Comparison of ENCODE assay signal across 27 cellular contexts in genomic region chr21:44751186-44751798, GRCh38. TPM values are rescaled to one million over a fixed set of nuclear protein-coding genes. Genes with fewer than 3 reads are reported as not detected.
DNase-seq lines count a peak whose midpoint lies in the region; ATAC-seq, FAIRE-seq and TF ChIP-seq lines count a peak whose summit lies in the region.
"Had no signal": no experiment of that assay in that cellular context is flagged by ENCODE, and none has a peak within 500 bp of the region (broad histone marks: within the 10 kb centered on the region; RNA-seq: fewer than 3 reads in every experiment).

No MANE protein-coding gene starts in this region.

- H3K27me3 Mint-ChIP-seq in HFFc6 (ENCODE audit: insufficient read depth) (peaks cover 40% of the 10 kb centered on the region), endothelial cell (ENCODE audit: unreplicated experiment) (peaks cover 9% of the 10 kb centered on the region)

- DNase-seq in activated effector memory CD4-positive, alpha-beta T cell treated with anti-CD3 and anti-CD28 coated beads, Interleukin-2, amount 50 U/mL, for 16 hours = peak; percentile 56
- no peak for DNase-seq in activated effector memory CD4-positive, alpha-beta T cell treated with Interleukin-2 at 50 U/mL for 16 hours
- DNase-seq in K562 (ENCODE audit: extremely low read depth in 1 of 4, low spot score in 3 of 4) (no peak), mesendoderm (no peak), sciatic nerve (ENCODE audit: low spot score) (peak; percentile 44), HFFc6 (no peak), endothelial cell (ENCODE audit: low spot score) (no peak), sigmoid colon (no peak)
- DNase-seq: ACHN; BE2C; CD4-positive, CD25-positive, alpha-beta regulatory T cell; DMS153; DND-41; MG63; NCI-H2029; NCI-H446 treated with DMSO at 0.1 percent for 48 hours; NCI-H526; Peyer's patch had no signal

- peak overlapping the region; percentile 34 for H3K56ac ChIP-seq in mesendoderm (ENCODE audit: low read length)

- H3K36me3 ChIP-seq in K562 (ENCODE audit: control insufficient read depth, insufficient read depth, low read length) (no peaks in the 10 kb centered on the region), mesendoderm (ENCODE audit: control insufficient read depth, insufficient read depth, low read length) (no peaks in the 10 kb centered on the region), sigmoid colon (no peaks in the 10 kb centered on the region)
- H3K36me3 ChIP-seq: BE2C, MG63, Peyer's patch had no signal

- H3K23ac ChIP-seq in mesendoderm (ENCODE audit: low read length) = no peak overlapping the region

- H3K27ac Mint-ChIP-seq in HFFc6 (no peak overlapping the region), endothelial cell (ENCODE audit: unreplicated experiment) (no peak overlapping the region)
- H3K27ac Mint-ChIP-seq: CD4-positive, CD25-positive, alpha-beta regulatory T cell had no signal

- peaks cover 8% of the 10 kb centered on the region; the same call in 1 of the 2 replicates for H3K4me1 Mint-ChIP-seq in HFFc6 (ENCODE audit: low read depth)
- peaks cover 14% of the 10 kb centered on the region for H3K4me1 Mint-ChIP-seq in endothelial cell (ENCODE audit: unreplicated experiment)

- no peak overlapping the region for H2BK120ac ChIP-seq in mesendoderm (ENCODE audit: low read depth, low read length)

- in situ Hi-C loops in K562 (cut with MboI) = no loop called here

- H2BK5ac ChIP-seq in mesendoderm (ENCODE audit: low read length) = no peak overlapping the region

- H3K4me1 ChIP-seq in K562 (replicated peaks in 1 of 2; ENCODE audit: control insufficient read depth in 2 of 2, insufficient read depth in 2 of 2, low read length in 2 of 2) (peaks cover 0 to 42% of the 10 kb centered on the region in 2 experiments; a peak in 2 of 5 replicates), mesendoderm (ENCODE audit: control insufficient read depth, low read depth, low read length) (peaks cover 4% of the 10 kb centered on the region), sigmoid colon (no peaks in the 10 kb centered on the region)
- H3K4me1 ChIP-seq: BE2C, Peyer's patch had no signal

- TF ChIP-seq CTCF in K562 (IDR thresholded peaks at IDR 0.05 in 2 of 3, conservative IDR thresholded peaks at IDR 0.05 in 1 of 3; ENCODE audit: insufficient read depth in 2 of 3, low read depth in 1 of 3, low read length in 3 of 3) (no peak), HFFc6 (IDR thresholded peaks at IDR 0.05) (no peak), endothelial cell (IDR thresholded peaks at IDR 0.05; ENCODE audit: unreplicated experiment) (no peak), sigmoid colon (IDR thresholded peaks at IDR 0.05) (no peak)

- WGBS in K562 (ENCODE audit: insufficient coverage, low coverage, missing lambda C conversion rate) = 9% methylated on average over 20 of the region's 24 CpGs
- WGBS in mesendoderm (ENCODE audit: extremely low coverage, insufficient coverage, low lambda C conversion rate) = no CpG with 5 or more reads among the region's 24 CpGs
- 85 to 91% methylated on average over 24 of the region's 24 CpGs for WGBS in sigmoid colon, 2 donors

- H3K27ac ChIP-seq in K562 (ENCODE audit: extremely low read depth, low read depth, low read length) (no peak overlapping the region), mesendoderm (ENCODE audit: low read depth, low read length) (no peak overlapping the region), sigmoid colon (no peak overlapping the region)
- H3K27ac ChIP-seq: 22Rv1, Peyer's patch had no signal

- H3K36me3 Mint-ChIP-seq in HFFc6 (ENCODE audit: low read depth) (0 out of 2 replicates have a peak, but pooled peaks cover 5% of the 10 kb centered on the region), endothelial cell (ENCODE audit: low read depth, unreplicated experiment) (no peaks in the 10 kb centered on the region)

- H3K9me3 ChIP-seq in K562 (replicated peaks; ENCODE audit: control insufficient read depth, insufficient read depth, low read depth, low read length) = no peaks in the 10 kb centered on the region; the same call in 1 of the 2 replicates
- peaks cover 0 to 3% (median 0%) of the 10 kb centered on the region in 4 donors for H3K9me3 ChIP-seq in sigmoid colon
- H3K9me3 ChIP-seq: BE2C, Peyer's patch had no signal

- no peak overlapping the region for H3K18ac ChIP-seq in mesendoderm (ENCODE audit: low read length)

- H3K4me3 Mint-ChIP-seq in HFFc6 (no peak overlapping the region), endothelial cell (ENCODE audit: unreplicated experiment) (no peak overlapping the region)
- H3K4me3 Mint-ChIP-seq: CD4-positive, CD25-positive, alpha-beta regulatory T cell had no signal

- ATAC-seq in K562 (0 out of 3 replicates have a peak, but pooled peaks have one; percentile 25), sciatic nerve (no peak)
- ATAC-seq: HepG2, SK-N-SH treated with all-trans-retinoic acid at 6 μM for 48 hours had no signal

- H3K79me1 ChIP-seq in mesendoderm (ENCODE audit: low read length) = no peaks in the 10 kb centered on the region

- H4K20me1 ChIP-seq in K562 (replicated peaks; ENCODE audit: control insufficient read depth, insufficient read depth, low read length) = 0 out of 2 replicates have a peak, but pooled peaks cover 3% of the 10 kb centered on the region

- no peak for TF ChIP-seq RAD21 in K562 (CRISPR knock-in tag; conservative IDR thresholded peaks at IDR 0.05 in 1 of 2, IDR thresholded peaks at IDR 0.05 in 1 of 2)

- TF ChIP-seq POLR2A in K562 (conservative IDR thresholded peaks at IDR 0.05) = no peak
- TF ChIP-seq POLR2A in sigmoid colon (IDR thresholded peaks at IDR 0.05) = no peak

- no peak for TF ChIP-seq EP300 in K562 (IDR thresholded peaks at IDR 0.05; ENCODE audit: low read length)
- TF ChIP-seq EP300 in sigmoid colon (IDR thresholded peaks at IDR 0.05) = no peak

- H3K4ac ChIP-seq in mesendoderm (ENCODE audit: low read depth, low read length) = no peak overlapping the region

- no TSS peak for BruUV-seq in K562 (replicated peaks; lab: Mats Ljungman, UMichigan)

- CTCF ChIA-PET in K562 (lab: Yijun Ruan, JAX; ENCODE audit: low intra/inter-chr PET ratio) = no interaction called here

- peaks cover 54 to 80% of the 10 kb centered on the region in 2 experiments for H3K27me3 ChIP-seq in K562 (ENCODE audit: control insufficient read depth in 2 of 2, insufficient read depth in 2 of 2, low read length in 2 of 2)
- no peaks in the 10 kb centered on the region for H3K27me3 ChIP-seq in mesendoderm (ENCODE audit: insufficient read depth, low read length, poor library complexity)
- peaks cover 0 to 31% (median 5%) of the 10 kb centered on the region in 3 donors for H3K27me3 ChIP-seq in sigmoid colon
- H3K27me3 ChIP-seq: MG63 had no signal

- H3K4me3 ChIP-seq in K562 (no peak overlapping the region), mesendoderm (ENCODE audit: low read length) (no peak overlapping the region), sigmoid colon (no peak overlapping the region)
- H3K4me3 ChIP-seq: MG63, Peyer's patch had no signal

- no peak overlapping the region for H2AK5ac ChIP-seq in mesendoderm (ENCODE audit: low read length)

- H3K9me1 ChIP-seq in K562 (ENCODE audit: control insufficient read depth, insufficient read depth, low read length) = no peaks in the 10 kb centered on the region

- H3K79me2 ChIP-seq in K562 (ENCODE audit: control insufficient read depth, insufficient read depth, low read length) (no peaks in the 10 kb centered on the region), mesendoderm (ENCODE audit: control insufficient read depth, insufficient read depth, low read length) (no peaks in the 10 kb centered on the region)

- no peak for FAIRE-seq in K562 (lab: Jason Lieb, UNC)
- FAIRE-seq: GM12892, GM19239, H54, HepG2 had no signal

- H2BK15ac ChIP-seq in mesendoderm (replicated peaks; ENCODE audit: low read depth) = no peak overlapping the region

- no peak overlapping the region for H4K5ac ChIP-seq in mesendoderm (ENCODE audit: low read length)

- no peak overlapping the region for H3K4me2 ChIP-seq in K562 (ENCODE audit: insufficient read depth, low read length)
- H3K4me2 ChIP-seq in mesendoderm (ENCODE audit: low read length) = no peak overlapping the region

- H3K9me3 Mint-ChIP-seq in HFFc6 = peaks cover 10% of the 10 kb centered on the region; the same call in 1 of the 2 replicates
- H3K9me3 Mint-ChIP-seq in endothelial cell (ENCODE audit: unreplicated experiment) = peaks cover 5% of the 10 kb centered on the region

- POLR2A ChIA-PET in K562 (lab: Yijun Ruan, JAX) = no interaction called here

- H3K9ac ChIP-seq in K562 (ENCODE audit: insufficient read depth in 1 of 2, low read depth in 2 of 2, low read length in 2 of 2) = no peak overlapping the region
- H3K9ac ChIP-seq in mesendoderm (ENCODE audit: low read length) = no peak overlapping the region

- H4K8ac ChIP-seq in mesendoderm (ENCODE audit: low read depth, low read length) = no peak overlapping the region

- intact Hi-C loops in K562 (cut with micrococcal nuclease) (no loop called here), sciatic nerve (cut with DNase I) (no loop called here), sigmoid colon (cut with DNase I) (loop anchor here (10.0 kb wide), 1 partner anchor 56 kb away; the partner anchor contains the start of gene KRTAP10-12)

- no peak overlapping the region for H2AFZ ChIP-seq in K562 (ENCODE audit: low read depth, low read length)

RNA-seq across cellular contexts. Expression of gene TSPEAR, which starts 39.9 kb away (rescaled TPM):
- total RNA-seq in K562 (2011; cell fraction: chromatin; rRNA removed; ENCODE audit: low replicate concordance) = not detected in 2 replicates
- total RNA-seq in K562 (2011; cell fraction: nucleolus; rRNA removed) = not detected in 2 replicates
- not detected in 2 replicates for total RNA-seq in K562 (2011; cell fraction: nucleoplasm; rRNA removed)
- total RNA-seq in K562 (2014; rRNA removed) (not detected in 2 replicates), K562 (2014; rRNA removed; fragmentation: Illumina TruSeq; extraction: Trizol) (not detected in 2 replicates), K562 (2015; rRNA removed; fragmentation: Illumina TruSeq; extraction: Trizol) (not detected in 2 replicates), K562 (2021) (not detected in 2 replicates), sciatic nerve (not detected), endothelial cell (ENCODE audit: unreplicated experiment) (not detected), sigmoid colon (not detected)
- polyA plus RNA-seq in K562 (2011; rRNA removed) (not detected in 2 replicates), K562 (2014; fragmentation: Illumina TruSeq; extraction: Trizol) (not detected in 2 replicates), K562 (2014; fragmentation: Nextera tagmentation; extraction: Ambion mirVana) (not detected), K562 (2014; rRNA removed) (not detected in 2 replicates), sigmoid colon (under 1 TPM in 2 of 3 donors, not detected in 1; under 0.01 to 0.20 TPM)
- not detected in 2 replicates for polyA plus RNA-seq in K562 (2011; cell fraction: cytosol; rRNA removed)
- not detected in 2 replicates for polyA plus RNA-seq in K562 (2011; cell fraction: nucleus; rRNA removed)
- polyA plus RNA-seq in K562 (2012) = 0.03 and 0.14 TPM in 2 replicates
- not detected in 2 replicates for polyA minus RNA-seq in K562 (2011; rRNA and poly(A)+ RNA removed)
- not detected in 2 replicates for polyA minus RNA-seq in K562 (2011; cell fraction: cytosol; rRNA and poly(A)+ RNA removed)
- polyA minus RNA-seq in K562 (2011; cell fraction: nucleus; rRNA and poly(A)+ RNA removed) = not detected in 2 replicates
- polyA plus RNA-seq in mesendoderm (2013, experiment 1 of 2) = 1.7 TPM
- polyA plus RNA-seq in mesendoderm (2013, experiment 2 of 2) = 1.5 TPM
- not detected for total RNA-seq in HFFc6 (2021; fragmentation: NEBNext Ultra II Directional; extraction: Animal tissue kit (Norgen Biotek cat#: 25700))
- total RNA-seq: CD4-positive, CD25-positive, alpha-beta regulatory T cell; HT1080; LHCN-M2; OCI-LY7 had no signal

RNA-seq across cellular contexts. Expression of gene UBE2G2, which starts 50.3 kb away (rescaled TPM):
- total RNA-seq in K562 (2011; cell fraction: chromatin; rRNA removed; ENCODE audit: low replicate concordance) = 217 and 395 TPM in 2 replicates
- 127 and 140 TPM in 2 replicates for total RNA-seq in K562 (2011; cell fraction: nucleolus; rRNA removed)
- total RNA-seq in K562 (2011; cell fraction: nucleoplasm; rRNA removed) = 222 and 291 TPM in 2 replicates
- 122 and 148 TPM in 2 replicates for total RNA-seq in K562 (2014; rRNA removed)
- 109 and 112 TPM in 2 replicates for total RNA-seq in K562 (2014; rRNA removed; fragmentation: Illumina TruSeq; extraction: Trizol)
- total RNA-seq in K562 (2015; rRNA removed; fragmentation: Illumina TruSeq; extraction: Trizol) = 99.0 and 112 TPM in 2 replicates
- total RNA-seq in K562 (2021) = 131 and 140 TPM in 2 replicates
- polyA plus RNA-seq in K562 (2011; rRNA removed) = 210 and 225 TPM in 2 replicates
- polyA plus RNA-seq in K562 (2011; cell fraction: cytosol; rRNA removed) = 249 and 260 TPM in 2 replicates
- 234 and 303 TPM in 2 replicates for polyA plus RNA-seq in K562 (2011; cell fraction: nucleus; rRNA removed)
- polyA plus RNA-seq in K562 (2012) = 119 and 202 TPM in 2 replicates
- 198 and 202 TPM in 2 replicates for polyA plus RNA-seq in K562 (2014; fragmentation: Illumina TruSeq; extraction: Trizol)
- 10 to 100 TPM; 47.5 to 74.3 TPM for polyA plus RNA-seq in K562 (2014; fragmentation: Nextera tagmentation; extraction: Ambion mirVana)
- 200 and 297 TPM in 2 replicates for polyA plus RNA-seq in K562 (2014; rRNA removed)
- 146 and 179 TPM in 2 replicates for polyA minus RNA-seq in K562 (2011; rRNA and poly(A)+ RNA removed)
- 83.5 and 87.6 TPM in 2 replicates for polyA minus RNA-seq in K562 (2011; cell fraction: cytosol; rRNA and poly(A)+ RNA removed)
- polyA minus RNA-seq in K562 (2011; cell fraction: nucleus; rRNA and poly(A)+ RNA removed) = 115 and 148 TPM in 2 replicates
- 73.0 TPM for polyA plus RNA-seq in mesendoderm (2013, experiment 1 of 2)
- polyA plus RNA-seq in mesendoderm (2013, experiment 2 of 2) = 72.2 TPM
- total RNA-seq in sciatic nerve = 78.0 TPM
- total RNA-seq in HFFc6 (2021; fragmentation: NEBNext Ultra II Directional; extraction: Animal tissue kit (Norgen Biotek cat#: 25700)) = 10 to 100 TPM; 53.5 to 73.3 (median 61.0) TPM
- 49.6 TPM for total RNA-seq in endothelial cell (ENCODE audit: unreplicated experiment)
- total RNA-seq in sigmoid colon = 100 to 1,000 TPM in 1 of 4 donors, 10 to 100 TPM in 3; 51.5 to 101 (median 63.1) TPM
- 10 to 100 TPM; 21.6 to 45.8 (median 22.7) TPM for polyA plus RNA-seq in sigmoid colon

RNA-seq across cellular contexts. Expression of gene KRTAP10-12, which starts 54.3 kb away (rescaled TPM):
- not detected in 2 replicates for total RNA-seq in K562 (2011; cell fraction: chromatin; rRNA removed; ENCODE audit: low replicate concordance)
- not detected in 2 replicates for total RNA-seq in K562 (2011; cell fraction: nucleolus; rRNA removed)
- total RNA-seq in K562 (2011; cell fraction: nucleoplasm; rRNA removed) = not detected in 2 replicates
- total RNA-seq in K562 (2014; rRNA removed) (not detected in 2 replicates), K562 (2014; rRNA removed; fragmentation: Illumina TruSeq; extraction: Trizol) (not detected in 2 replicates), K562 (2015; rRNA removed; fragmentation: Illumina TruSeq; extraction: Trizol) (not detected in 2 replicates), K562 (2021) (not detected in 2 replicates), sciatic nerve (not detected), endothelial cell (ENCODE audit: unreplicated experiment) (not detected), sigmoid colon (not detected)
- polyA plus RNA-seq in K562 (2011; rRNA removed) (not detected in 2 replicates), K562 (2014; fragmentation: Illumina TruSeq; extraction: Trizol) (not detected in 2 replicates), K562 (2014; fragmentation: Nextera tagmentation; extraction: Ambion mirVana) (not detected), K562 (2014; rRNA removed) (not detected in 2 replicates), sigmoid colon (not detected)
- not detected in 2 replicates for polyA plus RNA-seq in K562 (2011; cell fraction: cytosol; rRNA removed)
- not detected in 2 replicates for polyA plus RNA-seq in K562 (2011; cell fraction: nucleus; rRNA removed)
- polyA plus RNA-seq in K562 (2012) = not detected in 2 replicates
- not detected in 2 replicates for polyA minus RNA-seq in K562 (2011; rRNA and poly(A)+ RNA removed)
- not detected in 2 replicates for polyA minus RNA-seq in K562 (2011; cell fraction: cytosol; rRNA and poly(A)+ RNA removed)
- polyA minus RNA-seq in K562 (2011; cell fraction: nucleus; rRNA and poly(A)+ RNA removed) = not detected in 2 replicates
- not detected for polyA plus RNA-seq in mesendoderm (2013, experiment 1 of 2)
- polyA plus RNA-seq in mesendoderm (2013, experiment 2 of 2) = 0.04 TPM
- total RNA-seq in HFFc6 (2021; fragmentation: NEBNext Ultra II Directional; extraction: Animal tissue kit (Norgen Biotek cat#: 25700)) = not detected
- total RNA-seq: CD4-positive, CD25-positive, alpha-beta regulatory T cell; HepG2; HT1080; LHCN-M2; OCI-LY7; Peyer's patch had no signal
- polyA plus RNA-seq: CD4-positive, CD25-positive, alpha-beta regulatory T cell; HepG2 had no signal

Comparison
In these comparisons a context has a peak if more than half of its experiments do, and no peak if none do; other contexts are left out.
1. DNase-seq: peak in activated effector memory CD4-positive, alpha-beta T cell treated with anti-CD3 and anti-CD28 coated beads, Interleukin-2, amount 50 U/mL, for 16 hours (single experiment) and sciatic nerve (single experiment); none in activated effector memory CD4-positive, alpha-beta T cell treated with Interleukin-2 at 50 U/mL for 16 hours (single experiment), K562 (0 of 4), mesendoderm (single experiment), HFFc6 (single experiment), endothelial cell (single experiment) and sigmoid colon (single experiment).